In genomic region chr15:64911317-64912186, GRCh38 we compare ENCODE assay signal across 8 cellular contexts. TPM values are rescaled to one million over a fixed set of nuclear protein-coding genes. Genes with fewer than 3 reads are reported as not detected.
DNase-seq lines count a peak whose midpoint lies in the region; ATAC-seq, FAIRE-seq and TF ChIP-seq lines count a peak whose summit lies in the region.
"Had no signal": no experiment of that assay in that cellular context is flagged by ENCODE, and none has a peak within 500 bp of the region (broad histone marks: within the 10 kb centered on the region; RNA-seq: fewer than 3 reads in every experiment).

Gene ANKDD1A (plus strand): TSS chr15:64911902. CDS start chr15:64911931, 29 bp downstream.

- H3K4me1 ChIP-seq in heart left ventricle: peaks cover 0 to 16% (median 7%) of the 10 kb centered on the region in 12 donors
- peaks cover 4% of the 10 kb centered on the region for H3K4me1 ChIP-seq in ovary (ENCODE audit: insufficient read depth)

- H3K27me3 ChIP-seq in heart left ventricle (peaks cover 0 to 5% (median 0%) of the 10 kb centered on the region in 9 donors), ovary (no peaks in the 10 kb centered on the region)

- H3K9me3 ChIP-seq in heart left ventricle (no peaks in the 10 kb centered on the region), ovary (no peaks in the 10 kb centered on the region)

- ATAC-seq in HG02870 (IDR thresholded peaks at IDR 0.05; ENCODE audit: unreplicated experiment): peak; percentile 54
- peak; percentile 68 to 96 for ATAC-seq in activated naive CD4-positive, alpha-beta T cell treated with anti-CD3 and anti-CD28 coated beads, Interleukin-2, amount 50 U/mL, for 72 hours
- peak; percentile 57 to 93 (median 90) for ATAC-seq in heart left ventricle

- no peaks in the 10 kb centered on the region for H3K36me3 ChIP-seq in heart left ventricle
- no peaks in the 10 kb centered on the region for H3K36me3 ChIP-seq in ovary

- DNase-seq in GM12892 (ENCODE audit: insufficient read length): peak; percentile 90
- DNase-seq in NCI-H748 treated with DMSO at 0.1 percent for 48 hours (lab: John Stamatoyannopoulos, UW): peak; percentile 26
- DNase-seq in activated naive CD4-positive, alpha-beta T cell treated with anti-CD3 and anti-CD28 coated beads, Interleukin-2, amount 50 U/mL, for 72 hours (ENCODE audit: low spot score in 2 of 2): peak in 1 of 2 donors; percentile 72
- DNase-seq in heart left ventricle: peak; percentile 65 to 83 (median 68)
- DNase-seq in ovary: peak; percentile 79 to 87 (median 80)
- DNase-seq in NCI-H2107 (lab: John Stamatoyannopoulos, UW): no peak

- H3K9me3 Mint-ChIP-seq in activated naive CD4-positive, alpha-beta T cell treated with anti-CD3 and anti-CD28 coated beads, Interleukin-2, amount 50 U/mL, for 72 hours: no peaks in the 10 kb centered on the region

- H3K36me3 Mint-ChIP-seq in activated naive CD4-positive, alpha-beta T cell treated with anti-CD3 and anti-CD28 coated beads, Interleukin-2, amount 50 U/mL, for 72 hours: no peaks in the 10 kb centered on the region

- H3K4me3 ChIP-seq in heart left ventricle (peak within 1 kb of the TSS; percentile 38 to 74 (median 62)), ovary (peak within 1 kb of the TSS; percentile 54)

- FAIRE-seq in GM12892 (lab: Jason Lieb, UNC): peak; percentile 85
- FAIRE-seq: islet of Langerhans had no signal

- intact Hi-C loops in heart left ventricle (cut with DNase I): no loop called here
- intact Hi-C loops in ovary (cut with DNase I): no loop called here

- WGBS in heart left ventricle, 4 donors: 5 to 16% (median 9%) methylated on average over 40 to 72 of the region's 72 CpGs
- 2 to 4% (median 3%) methylated on average over 46 to 72 of the region's 72 CpGs for WGBS in ovary, 3 donors

- no peak for TF ChIP-seq POLR2A in GM12892 (IDR thresholded peaks at IDR 0.05; ENCODE audit: low read depth, low read length)
- TF ChIP-seq POLR2A in heart left ventricle (IDR thresholded peaks at IDR 0.05): peak in 1 of 2 donors; percentile 28
- peak; percentile 46 for TF ChIP-seq POLR2A in ovary (IDR thresholded peaks at IDR 0.05)

- no peak for TF ChIP-seq CTCF in heart left ventricle (IDR thresholded peaks at IDR 0.05)
- no peak for TF ChIP-seq CTCF in ovary (IDR thresholded peaks at IDR 0.05)

- TF ChIP-seq EP300 in ovary (IDR thresholded peaks at IDR 0.05): no peak

- no peak within 1 kb of the TSS for H3K27ac Mint-ChIP-seq in activated naive CD4-positive, alpha-beta T cell treated with anti-CD3 and anti-CD28 coated beads, Interleukin-2, amount 50 U/mL, for 72 hours

- peak within 1 kb of the TSS in 4 of 12 donors; percentile 26 to 52 (median 38) for H3K27ac ChIP-seq in heart left ventricle
- H3K27ac ChIP-seq in ovary: peak within 1 kb of the TSS; percentile 37 to 41

RNA-seq across cellular contexts. Expression of gene ANKDD1A, which starts in this region (rescaled TPM):
- 2.5 TPM for polyA plus RNA-seq in GM12892 (2012; ENCODE audit: missing spikeins)
- total RNA-seq in activated naive CD4-positive, alpha-beta T cell treated with anti-CD3 and anti-CD28 coated beads, Interleukin-2, amount 50 U/mL, for 72 hours: 1 to 10 TPM; 3.8 to 8.9 TPM
- total RNA-seq in heart left ventricle (1 to 10 TPM in 5 of 9 donors, under 1 TPM in 4; 0.42 to 3.4 (median 1.1) TPM), ovary (10 to 100 TPM in 5 of 7 donors, 1 to 10 TPM in 2; 5.7 to 29.4 (median 12.1) TPM)
- polyA plus RNA-seq in heart left ventricle (1 to 10 TPM in 1 of 2 donors, under 1 TPM in 1; 0.88 to 1.2 TPM), ovary (1 to 10 TPM; 6.2 to 10.0 TPM)
